Comparison of ENCODE assay signal across 22 cellular contexts in the genomic region with DNA sequence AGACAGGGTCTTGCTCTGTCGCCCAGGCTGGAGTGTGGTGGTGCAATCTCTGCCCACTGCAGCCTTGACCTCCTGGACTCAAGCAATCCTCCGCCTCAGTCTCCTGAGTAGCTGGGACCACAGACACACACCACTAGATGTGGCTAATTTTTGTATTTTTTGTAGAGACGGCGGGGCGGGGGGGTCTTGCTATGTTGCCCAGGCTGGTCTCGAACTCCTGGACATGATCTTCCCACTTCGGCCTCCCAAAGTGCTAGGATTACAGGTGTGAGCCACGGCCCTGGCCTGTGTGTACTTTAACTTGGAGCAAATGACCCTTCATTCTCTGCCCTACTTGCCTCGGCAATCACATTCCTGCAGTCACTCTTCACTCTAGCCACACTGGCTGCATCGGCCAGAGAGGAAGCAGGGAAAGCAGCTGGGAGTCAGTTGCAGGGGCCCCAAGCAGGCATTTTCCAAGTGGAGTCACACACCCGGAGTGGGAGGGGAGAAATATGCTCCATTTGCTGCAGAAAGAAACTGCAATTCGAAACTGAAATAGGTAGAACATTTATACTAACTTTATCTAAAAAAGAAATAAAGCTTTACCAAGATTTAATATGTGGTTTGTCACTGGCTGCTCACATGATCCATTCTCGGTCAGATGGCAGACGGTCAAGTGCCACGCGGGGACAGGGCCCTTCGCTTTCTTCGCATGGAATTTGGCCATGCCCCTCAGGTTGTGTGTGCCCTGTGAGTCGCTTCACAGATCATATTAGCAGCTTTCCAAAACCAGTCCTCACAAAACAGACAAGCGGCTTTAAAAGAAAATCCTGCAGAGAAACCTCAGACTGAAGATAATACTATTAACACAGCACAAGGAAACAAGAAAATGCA. TPM values are rescaled to one million over a fixed set of nuclear protein-coding genes. Genes with fewer than 3 reads are reported as not detected.
A peak's percentile ranks its signal among the peaks of the same experiment; 100 is the strongest.
DNase-seq lines count a peak whose midpoint lies in the region; ATAC-seq and TF ChIP-seq lines count a peak whose summit lies in the region.
"Had no signal": no experiment of that assay in that cellular context is flagged by ENCODE, and none has a peak within 500 bp of the region (broad histone marks: within the 10 kb centered on the region; RNA-seq: fewer than 3 reads in every experiment).

No MANE protein-coding gene starts in this region.

- DNase-seq in GM03348 (ENCODE audit: low spot score) (peak; percentile 11), amniotic epithelial cell (ENCODE audit: low read depth) (peak; percentile 6), hepatic stellate cell (ENCODE audit: low spot score) (peak; percentile 8), psoas muscle (no peak), HEK293T (ENCODE audit: extremely low spot score) (no peak), amniotic stem cell (lab: John Stamatoyannopoulos, UW) (no peak), dermis blood vessel endothelial cell (no peak), tibial nerve (ENCODE audit: low spot score in 2 of 2) (no peak)
- DNase-seq: activated CD4-positive, alpha-beta memory T cell treated with anti-CD3 and anti-CD28 coated beads for 36 hours; activated naive CD4-positive, alpha-beta T cell treated with Interleukin-2 at 50 U/mL for 16 hours; CD8-positive, alpha-beta T cell; cerebellar nuclear complex; DMS79; effector memory CD8-positive, alpha-beta T cell; natural killer cell; NCI-H1417; NCI-H69; SHP77 treated with DMSO at 0.1 percent for 48 hours; T-helper 17 cell had no signal

- POLR2A ChIA-PET in HEK293T (lab: Yijun Ruan, JAX): no interaction called here

- ATAC-seq in psoas muscle: peak; percentile 44 to 60 (median 48)
- ATAC-seq: CD8-positive, alpha-beta T cell; effector memory CD8-positive, alpha-beta T cell; natural killer cell; T-helper 17 cell had no signal

- H3K27me3 ChIP-seq in psoas muscle (ENCODE audit: insufficient read depth in 3 of 3, low read length in 2 of 3) (no peaks in the 10 kb centered on the region), tibial nerve (no peaks in the 10 kb centered on the region)

- H3K27ac ChIP-seq in psoas muscle (no peak overlapping the region), tibial nerve (no peak overlapping the region)
- H3K27ac ChIP-seq: prostate gland, suprapubic skin, VCaP had no signal

- TF ChIP-seq EP300 in tibial nerve (IDR thresholded peaks at IDR 0.05): no peak

- H3K36me3 ChIP-seq in psoas muscle (ENCODE audit: insufficient read depth in 1 of 2, low read depth in 1 of 2) (no peaks in the 10 kb centered on the region), tibial nerve (no peaks in the 10 kb centered on the region)
- H3K36me3 ChIP-seq: prostate gland, suprapubic skin had no signal

- TF ChIP-seq CTCF in psoas muscle (IDR thresholded peaks at IDR 0.05): no peak
- no peak for TF ChIP-seq CTCF in tibial nerve (IDR thresholded peaks at IDR 0.05)

- CTCF ChIA-PET in HEK293T (lab: Yijun Ruan, JAX): no interaction called here

- 51 to 61% (median 55%) methylated on average over 20 of the region's 20 CpGs for WGBS in psoas muscle, 3 donors
- 76 to 80% methylated on average over 20 of the region's 20 CpGs for WGBS in tibial nerve, 2 donors

- no peaks in the 10 kb centered on the region for H3K4me1 ChIP-seq in psoas muscle
- no peaks in the 10 kb centered on the region for H3K4me1 ChIP-seq in tibial nerve
- H3K4me1 ChIP-seq: prostate gland, suprapubic skin had no signal

- no peaks in the 10 kb centered on the region for H3K9me3 ChIP-seq in psoas muscle
- H3K9me3 ChIP-seq in tibial nerve: no peaks in the 10 kb centered on the region
- H3K9me3 ChIP-seq: prostate gland, suprapubic skin had no signal

- peak overlapping the region; percentile 8 for H3K4me3 ChIP-seq in psoas muscle
- no peak overlapping the region for H3K4me3 ChIP-seq in tibial nerve
- H3K4me3 ChIP-seq: prostate gland, suprapubic skin had no signal

- no peak for TF ChIP-seq POLR2A in tibial nerve (IDR thresholded peaks at IDR 0.05)

- intact Hi-C loops in psoas muscle (cut with DNase I): loop anchor here in 1 of 2 donors (5.0 kb wide), 1 partner anchor 1741 kb away; no protein-coding TSS in a partner anchor

TF ChIP-seq in HEK293T, 16 proteins besides CTCF, POLR2A, EP300 and RAD21:
- no peak for TF ChIP-seq CTBP1 (IDR thresholded peaks at IDR 0.05; ENCODE audit: borderline replicate concordance)
- no peak for TF ChIP-seq ZNF384 (IDR thresholded peaks at IDR 0.05)
- TF ChIP-seq HDGF (IDR thresholded peaks at IDR 0.05; ENCODE audit: borderline replicate concordance): no peak
- TF ChIP-seq L3MBTL2 (conservative IDR thresholded peaks at IDR 0.05): no peak
- no peak for TF ChIP-seq BHLHE40 (IDR thresholded peaks at IDR 0.05; ENCODE audit: borderline replicate concordance)
- no peak for TF ChIP-seq FOXM1 (IDR thresholded peaks at IDR 0.05; ENCODE audit: borderline replicate concordance)
- TF ChIP-seq, protein P1, sequence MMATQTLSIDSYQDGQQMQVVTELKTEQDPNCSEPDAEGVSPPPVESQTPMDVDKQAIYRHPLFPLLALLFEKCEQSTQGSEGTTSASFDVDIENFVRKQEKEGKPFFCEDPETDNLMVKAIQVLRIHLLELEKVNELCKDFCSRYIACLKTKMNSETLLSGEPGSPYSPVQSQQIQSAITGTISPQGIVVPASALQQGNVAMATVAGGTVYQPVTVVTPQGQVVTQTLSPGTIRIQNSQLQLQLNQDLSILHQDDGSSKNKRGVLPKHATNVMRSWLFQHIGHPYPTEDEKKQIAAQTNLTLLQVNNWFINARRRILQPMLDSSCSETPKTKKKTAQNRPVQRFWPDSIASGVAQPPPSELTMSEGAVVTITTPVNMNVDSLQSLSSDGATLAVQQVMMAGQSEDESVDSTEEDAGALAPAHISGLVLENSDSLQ (IDR thresholded peaks at IDR 0.05): no peak
- TF ChIP-seq ARNT (IDR thresholded peaks at IDR 0.05): no peak
TF ChIP-seq in HEK293T: peak in this region for 0.

RNA-seq across cellular contexts. Expression of a gene that starts 37.1 kb away (rescaled TPM):
- total RNA-seq in psoas muscle: 1 to 10 TPM; 1.2 to 3.3 (median 2.2) TPM
- 1 to 10 TPM in 2 of 3 donors, under 1 TPM in 1; 0.72 to 2.3 (median 1.2) TPM for polyA plus RNA-seq in psoas muscle
- total RNA-seq in dermis blood vessel endothelial cell: 1.0 and 2.0 TPM in 2 replicates
- 1 to 10 TPM; 2.8 to 8.0 (median 5.7) TPM for total RNA-seq in tibial nerve

Comparison
In these comparisons a context has a peak if more than half of its experiments do, and no peak if none do; other contexts are left out.
1. DNase-seq: peak in GM03348 (single experiment), amniotic epithelial cell (single experiment) and hepatic stellate cell (single experiment); none in psoas muscle (0 of 2), HEK293T (single experiment), amniotic stem cell (single experiment), dermis blood vessel endothelial cell (single experiment) and tibial nerve (0 of 2).